ENCODE assay signal across 8 cellular contexts in the genomic region with DNA sequence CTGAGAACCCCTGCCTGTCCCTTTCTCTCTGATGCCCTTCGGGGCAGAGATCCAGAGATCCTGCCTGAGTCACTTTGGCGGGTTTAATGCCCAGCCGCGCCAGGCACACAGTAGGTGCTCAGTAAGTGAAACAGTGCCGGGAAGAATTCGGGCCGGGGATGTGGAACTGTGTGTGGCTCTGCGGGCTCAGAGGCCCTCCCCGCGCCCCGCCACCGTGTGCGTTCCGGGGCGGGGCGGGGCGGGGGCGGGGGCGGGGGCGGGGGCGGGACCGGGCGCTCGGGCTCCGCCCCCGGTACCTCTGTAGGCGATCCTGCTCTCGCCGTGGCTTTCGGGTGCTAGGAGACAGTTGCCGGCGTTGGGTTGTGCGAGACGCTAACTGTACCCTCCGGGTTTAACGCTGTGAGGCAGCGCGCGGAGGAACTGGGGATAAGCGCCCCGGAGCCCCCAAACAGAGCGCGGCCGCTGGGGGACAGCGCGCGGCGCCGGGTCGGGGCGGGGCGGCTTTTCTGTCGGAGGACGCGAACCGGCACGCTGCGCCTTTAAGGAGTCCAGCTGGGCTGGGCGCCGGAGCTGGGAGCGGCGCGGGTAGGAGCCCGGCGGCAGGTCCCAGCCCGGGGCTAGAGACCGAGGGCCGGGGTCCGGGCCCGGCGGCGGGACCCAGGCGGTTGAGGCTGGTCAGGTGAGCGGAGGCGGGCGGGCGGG. TPM values are rescaled to one million over a fixed set of nuclear protein-coding genes. Genes with fewer than 3 reads are reported as not detected.
DNase-seq lines count a peak whose midpoint lies in the region; ATAC-seq and TF ChIP-seq lines count a peak whose summit lies in the region.

A gene with protein sequence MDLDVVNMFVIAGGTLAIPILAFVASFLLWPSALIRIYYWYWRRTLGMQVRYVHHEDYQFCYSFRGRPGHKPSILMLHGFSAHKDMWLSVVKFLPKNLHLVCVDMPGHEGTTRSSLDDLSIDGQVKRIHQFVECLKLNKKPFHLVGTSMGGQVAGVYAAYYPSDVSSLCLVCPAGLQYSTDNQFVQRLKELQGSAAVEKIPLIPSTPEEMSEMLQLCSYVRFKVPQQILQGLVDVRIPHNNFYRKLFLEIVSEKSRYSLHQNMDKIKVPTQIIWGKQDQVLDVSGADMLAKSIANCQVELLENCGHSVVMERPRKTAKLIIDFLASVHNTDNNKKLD (plus strand): TSS at position 555 of the 702 bp plus-strand sequence. CDS start 18,795 bp downstream, outside the sequence.

- H3K27me3 ChIP-seq in DOHH2 (ENCODE audit: control insufficient read depth, low read length) (peaks cover 17% of the 10 kb centered on the region), HUES6 (ENCODE audit: control insufficient read depth, insufficient read depth, low read length) (peaks cover 42% of the 10 kb centered on the region), SK-N-SH (ENCODE audit: insufficient read depth) (no peaks in the 10 kb centered on the region)

- peak within 1 kb of the TSS; percentile 85 for H3K4me3 ChIP-seq in DOHH2 (ENCODE audit: low read length)
- peak within 1 kb of the TSS; percentile 96 for H3K4me3 ChIP-seq in HUES6 (ENCODE audit: low read depth, low read length)
- H3K4me3 ChIP-seq in SK-N-SH (ENCODE audit: low read depth in 2 of 2, low read length in 1 of 2) = peak within 1 kb of the TSS; percentile 79 to 86

- H3K27ac ChIP-seq in DOHH2 (ENCODE audit: low read depth, low read length) (peak within 1 kb of the TSS; percentile 41), HUES6 (ENCODE audit: low read depth, low read length) (no peak within 1 kb of the TSS; the same call in 1 of the 2 replicates), SK-N-SH (ENCODE audit: low read depth in 2 of 2, low read length in 1 of 2) (peak within 1 kb of the TSS; percentile 50 to 65; a peak in 3 of 4 replicates)

- H4K20me1 ChIP-seq in DOHH2 (ENCODE audit: control insufficient read depth, insufficient read depth, low read depth, low read length) = no peaks in the 10 kb centered on the region
- H4K20me1 ChIP-seq in SK-N-SH (ENCODE audit: insufficient read depth) = no peaks in the 10 kb centered on the region

- peaks cover 19% of the 10 kb centered on the region for H3K27me3 Mint-ChIP-seq in activated naive CD8-positive, alpha-beta T cell treated with anti-CD3 and anti-CD28 coated beads for 36 hours
- peaks cover 21% of the 10 kb centered on the region for H3K27me3 Mint-ChIP-seq in type B pancreatic cell

- H3K36me3 Mint-ChIP-seq in activated naive CD8-positive, alpha-beta T cell treated with anti-CD3 and anti-CD28 coated beads for 36 hours = no peaks in the 10 kb centered on the region
- no peaks in the 10 kb centered on the region for H3K36me3 Mint-ChIP-seq in type B pancreatic cell

- intact Hi-C loops in cardiac septum (cut with DNase I) = loop anchor here (1.0 kb wide), 1 partner anchor 69 kb away; a partner anchor contains a TSS

- ATAC-seq in GM21423 (IDR thresholded peaks at IDR 0.05; ENCODE audit: unreplicated experiment) = peak; percentile 65

- H3K4me3 Mint-ChIP-seq in activated naive CD8-positive, alpha-beta T cell treated with anti-CD3 and anti-CD28 coated beads for 36 hours = peak within 1 kb of the TSS; percentile 89
- peak within 1 kb of the TSS; percentile 94 for H3K4me3 Mint-ChIP-seq in type B pancreatic cell

- peak within 1 kb of the TSS; percentile 77 for H3K27ac Mint-ChIP-seq in activated naive CD8-positive, alpha-beta T cell treated with anti-CD3 and anti-CD28 coated beads for 36 hours
- peak within 1 kb of the TSS; percentile 95 for H3K27ac Mint-ChIP-seq in type B pancreatic cell

- H3K9ac ChIP-seq in HUES6 (ENCODE audit: low read length) (peak within 1 kb of the TSS; percentile 72), SK-N-SH (peak within 1 kb of the TSS; percentile 65)

- H3K9me3 ChIP-seq in DOHH2 (ENCODE audit: control insufficient read depth, insufficient read depth, low read length) = no peaks in the 10 kb centered on the region
- H3K9me3 ChIP-seq in HUES6 (ENCODE audit: control insufficient read depth, insufficient read depth, low read depth, low read length) = no peaks in the 10 kb centered on the region
- H3K9me3 ChIP-seq in SK-N-SH = no peaks in the 10 kb centered on the region

- peak within 1 kb of the TSS; percentile 92 for H3K4me2 ChIP-seq in DOHH2 (ENCODE audit: low read length)
- peak within 1 kb of the TSS; percentile 98 for H3K4me2 ChIP-seq in SK-N-SH

- 0 out of 2 replicates have a peak, but pooled peaks cover 3% of the 10 kb centered on the region for H3F3A ChIP-seq in DOHH2 (ENCODE audit: control insufficient read depth, insufficient read depth)
- no peaks in the 10 kb centered on the region for H3F3A ChIP-seq in SK-N-SH (replicated peaks; ENCODE audit: insufficient read depth)

- CTCF ChIA-PET in SK-N-SH (lab: Yijun Ruan, JAX) = interaction anchor here (0.6 to 2.8 kb wide), 12 partner anchors 13 to 258 kb away, joined by 3 to 17 read pairs (median 4); a partner anchor contains a TSS

- peak; percentile 58 for TF ChIP-seq RAD21 in SK-N-SH (IDR thresholded peaks at IDR 0.05; ENCODE audit: low read length)

- TF ChIP-seq CTCF in DOHH2 (IDR thresholded peaks at IDR 0.05; ENCODE audit: low read depth, low read length, poor library complexity, severe bottlenecking) (peak; percentile 46), SK-N-SH (IDR thresholded peaks at IDR 0.05) (peak; percentile 56), type B pancreatic cell (conservative IDR thresholded peaks at IDR 0.05) (peak; percentile 46)

- H3K4me1 Mint-ChIP-seq in activated naive CD8-positive, alpha-beta T cell treated with anti-CD3 and anti-CD28 coated beads for 36 hours = peaks cover 21% of the 10 kb centered on the region
- peaks cover 20% of the 10 kb centered on the region for H3K4me1 Mint-ChIP-seq in type B pancreatic cell (ENCODE audit: unreplicated experiment)

- POLR2A ChIA-PET in SK-N-SH (lab: Yijun Ruan, JAX) = no interaction called here

- H3K79me2 ChIP-seq in DOHH2 (ENCODE audit: control insufficient read depth, low read length) (peaks cover 16% of the 10 kb centered on the region), SK-N-SH (ENCODE audit: insufficient read depth) (peaks cover 20% of the 10 kb centered on the region; the same call in 1 of the 2 replicates)

- TF ChIP-seq EP300 in SK-N-SH (IDR thresholded peaks at IDR 0.05; ENCODE audit: borderline replicate concordance in 1 of 2, low read depth in 1 of 2, low read length in 1 of 2) = no peak

- peak within 1 kb of the TSS; percentile 97 for H2AFZ ChIP-seq in SK-N-SH (ENCODE audit: low read depth)

- H3K9me3 Mint-ChIP-seq in activated naive CD8-positive, alpha-beta T cell treated with anti-CD3 and anti-CD28 coated beads for 36 hours = no peaks in the 10 kb centered on the region
- H3K9me3 Mint-ChIP-seq in type B pancreatic cell = no peaks in the 10 kb centered on the region

- no peaks in the 10 kb centered on the region for H3K36me3 ChIP-seq in DOHH2 (ENCODE audit: control insufficient read depth, low read length)
- no peaks in the 10 kb centered on the region for H3K36me3 ChIP-seq in HUES6 (ENCODE audit: control insufficient read depth, insufficient read depth, low read length)
- no peaks in the 10 kb centered on the region for H3K36me3 ChIP-seq in SK-N-SH (replicated peaks in 1 of 2; ENCODE audit: control insufficient read depth in 1 of 2, insufficient read depth in 2 of 2, low read length in 1 of 2)

- 0% methylated on average over 14 of the region's 77 CpGs for WGBS in SK-N-SH (ENCODE audit: low lambda C conversion rate)

- H3K4me1 ChIP-seq in DOHH2 (ENCODE audit: control insufficient read depth, low read length) (peaks cover 17% of the 10 kb centered on the region), HUES6 (ENCODE audit: control insufficient read depth, insufficient read depth, low read length) (peaks cover 12% of the 10 kb centered on the region), SK-N-SH (ENCODE audit: control insufficient read depth in 1 of 2, insufficient read depth in 2 of 2, low read depth in 1 of 2, low read length in 1 of 2) (peaks cover 0 to 13% of the 10 kb centered on the region in 2 experiments; a peak in 1 of 4 replicates)

- H3K9me2 ChIP-seq in DOHH2 (replicated peaks; ENCODE audit: control insufficient read depth, low read length) = no peaks in the 10 kb centered on the region
- H3K9me2 ChIP-seq in SK-N-SH = no peaks in the 10 kb centered on the region

- DNase-seq in SK-N-SH = peak; percentile 94
- DNase-seq in activated naive CD8-positive, alpha-beta T cell treated with anti-CD3 and anti-CD28 coated beads for 36 hours = peak; percentile 86
- DNase-seq in cardiac septum (ENCODE audit: low spot score) = peak; percentile 91
- peak; percentile 66 for DNase-seq in pons (ENCODE audit: low spot score)
- peak; percentile 88 for DNase-seq in type B pancreatic cell (ENCODE audit: extremely low spot score, unreplicated experiment)

TF ChIP-seq in SK-N-SH, 30 proteins besides CTCF, POLR2A, EP300 and RAD21 (continues in another document):
- TF ChIP-seq, protein P1, sequence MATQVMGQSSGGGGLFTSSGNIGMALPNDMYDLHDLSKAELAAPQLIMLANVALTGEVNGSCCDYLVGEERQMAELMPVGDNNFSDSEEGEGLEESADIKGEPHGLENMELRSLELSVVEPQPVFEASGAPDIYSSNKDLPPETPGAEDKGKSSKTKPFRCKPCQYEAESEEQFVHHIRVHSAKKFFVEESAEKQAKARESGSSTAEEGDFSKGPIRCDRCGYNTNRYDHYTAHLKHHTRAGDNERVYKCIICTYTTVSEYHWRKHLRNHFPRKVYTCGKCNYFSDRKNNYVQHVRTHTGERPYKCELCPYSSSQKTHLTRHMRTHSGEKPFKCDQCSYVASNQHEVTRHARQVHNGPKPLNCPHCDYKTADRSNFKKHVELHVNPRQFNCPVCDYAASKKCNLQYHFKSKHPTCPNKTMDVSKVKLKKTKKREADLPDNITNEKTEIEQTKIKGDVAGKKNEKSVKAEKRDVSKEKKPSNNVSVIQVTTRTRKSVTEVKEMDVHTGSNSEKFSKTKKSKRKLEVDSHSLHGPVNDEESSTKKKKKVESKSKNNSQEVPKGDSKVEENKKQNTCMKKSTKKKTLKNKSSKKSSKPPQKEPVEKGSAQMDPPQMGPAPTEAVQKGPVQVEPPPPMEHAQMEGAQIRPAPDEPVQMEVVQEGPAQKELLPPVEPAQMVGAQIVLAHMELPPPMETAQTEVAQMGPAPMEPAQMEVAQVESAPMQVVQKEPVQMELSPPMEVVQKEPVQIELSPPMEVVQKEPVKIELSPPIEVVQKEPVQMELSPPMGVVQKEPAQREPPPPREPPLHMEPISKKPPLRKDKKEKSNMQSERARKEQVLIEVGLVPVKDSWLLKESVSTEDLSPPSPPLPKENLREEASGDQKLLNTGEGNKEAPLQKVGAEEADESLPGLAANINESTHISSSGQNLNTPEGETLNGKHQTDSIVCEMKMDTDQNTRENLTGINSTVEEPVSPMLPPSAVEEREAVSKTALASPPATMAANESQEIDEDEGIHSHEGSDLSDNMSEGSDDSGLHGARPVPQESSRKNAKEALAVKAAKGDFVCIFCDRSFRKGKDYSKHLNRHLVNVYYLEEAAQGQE (IDR thresholded peaks at IDR 0.05; ENCODE audit: low read depth, low read length) = no peak

RNA-seq across cellular contexts. Expression of the gene that starts here (rescaled TPM):
- polyA plus RNA-seq in SK-N-SH (2012; rRNA removed) = 10.7 and 14.8 TPM in 2 replicates
- polyA plus RNA-seq in SK-N-SH (2012; cell fraction: cytosol; rRNA removed) = 10.0 and 11.4 TPM in 2 replicates
- 9.6 and 11.9 TPM in 2 replicates for polyA plus RNA-seq in SK-N-SH (2012; cell fraction: nucleus; rRNA removed)
- total RNA-seq in activated naive CD8-positive, alpha-beta T cell treated with anti-CD3 and anti-CD28 coated beads for 36 hours = 1 to 10 TPM; 6.0 to 6.4 TPM
- total RNA-seq in cardiac septum (4.9 TPM), type B pancreatic cell (ENCODE audit: low replicate concordance) (15.7 and 25.4 TPM in 2 replicates)
